1 cellular context compared by ENCODE assay signal in the genomic region with DNA sequence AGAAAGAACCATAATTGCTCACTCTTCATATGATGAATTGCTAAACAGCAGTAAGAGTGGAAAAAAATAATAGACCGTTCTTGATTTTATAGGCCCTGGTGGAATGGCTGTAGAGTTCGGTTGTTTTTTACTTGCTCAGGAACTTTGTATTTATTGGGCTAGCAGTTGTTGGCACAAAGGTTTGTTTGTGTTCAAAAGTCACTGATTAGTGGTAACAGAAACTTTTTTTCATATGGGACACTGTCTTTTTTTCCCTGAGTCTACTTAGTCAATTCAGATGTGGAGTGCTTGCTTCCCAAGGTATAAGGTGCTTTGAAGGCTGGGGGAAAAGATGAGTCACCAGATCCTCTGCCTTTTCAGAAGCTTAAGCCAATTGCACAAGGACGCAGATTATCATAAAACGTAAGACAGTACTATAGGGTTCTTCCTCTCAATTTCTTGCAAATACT.
TF ChIP-seq lines count a peak whose summit lies in the region.

No MANE protein-coding gene starts in this region.

TF ChIP-seq in HEK293, 187 proteins besides CTCF, POLR2A, EP300 and RAD21 (continued from another document):
- TF ChIP-seq, protein P1, sequence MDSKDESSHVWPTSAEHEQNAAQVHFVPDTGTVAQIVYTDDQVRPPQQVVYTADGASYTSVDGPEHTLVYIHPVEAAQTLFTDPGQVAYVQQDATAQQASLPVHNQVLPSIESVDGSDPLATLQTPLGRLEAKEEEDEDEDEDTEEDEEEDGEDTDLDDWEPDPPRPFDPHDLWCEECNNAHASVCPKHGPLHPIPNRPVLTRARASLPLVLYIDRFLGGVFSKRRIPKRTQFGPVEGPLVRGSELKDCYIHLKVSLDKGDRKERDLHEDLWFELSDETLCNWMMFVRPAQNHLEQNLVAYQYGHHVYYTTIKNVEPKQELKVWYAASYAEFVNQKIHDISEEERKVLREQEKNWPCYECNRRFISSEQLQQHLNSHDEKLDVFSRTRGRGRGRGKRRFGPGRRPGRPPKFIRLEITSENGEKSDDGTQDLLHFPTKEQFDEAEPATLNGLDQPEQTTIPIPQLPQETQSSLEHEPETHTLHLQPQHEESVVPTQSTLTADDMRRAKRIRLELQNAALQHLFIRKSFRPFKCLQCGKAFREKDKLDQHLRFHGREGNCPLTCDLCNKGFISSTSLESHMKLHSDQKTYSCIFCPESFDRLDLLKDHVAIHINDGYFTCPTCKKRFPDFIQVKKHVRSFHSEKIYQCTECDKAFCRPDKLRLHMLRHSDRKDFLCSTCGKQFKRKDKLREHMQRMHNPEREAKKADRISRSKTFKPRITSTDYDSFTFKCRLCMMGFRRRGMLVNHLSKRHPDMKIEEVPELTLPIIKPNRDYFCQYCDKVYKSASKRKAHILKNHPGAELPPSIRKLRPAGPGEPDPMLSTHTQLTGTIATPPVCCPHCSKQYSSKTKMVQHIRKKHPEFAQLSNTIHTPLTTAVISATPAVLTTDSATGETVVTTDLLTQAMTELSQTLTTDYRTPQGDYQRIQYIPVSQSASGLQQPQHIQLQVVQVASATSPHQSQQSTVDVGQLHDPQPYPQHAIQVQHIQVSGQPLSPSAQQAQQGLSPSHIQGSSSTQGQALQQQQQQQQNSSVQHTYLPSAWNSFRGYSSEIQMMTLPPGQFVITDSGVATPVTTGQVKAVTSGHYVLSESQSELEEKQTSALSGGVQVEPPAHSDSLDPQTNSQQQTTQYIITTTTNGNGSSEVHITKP (tag by site-specific recombination; IDR thresholded peaks at IDR 0.05), result 0 out of 2 replicates have a peak, but pooled peaks have one; percentile 22
- TF ChIP-seq ZNF777 (tag by site-specific recombination; IDR thresholded peaks at IDR 0.05; ENCODE audit: borderline replicate concordance), result no peak
- TF ChIP-seq, protein P2, sequence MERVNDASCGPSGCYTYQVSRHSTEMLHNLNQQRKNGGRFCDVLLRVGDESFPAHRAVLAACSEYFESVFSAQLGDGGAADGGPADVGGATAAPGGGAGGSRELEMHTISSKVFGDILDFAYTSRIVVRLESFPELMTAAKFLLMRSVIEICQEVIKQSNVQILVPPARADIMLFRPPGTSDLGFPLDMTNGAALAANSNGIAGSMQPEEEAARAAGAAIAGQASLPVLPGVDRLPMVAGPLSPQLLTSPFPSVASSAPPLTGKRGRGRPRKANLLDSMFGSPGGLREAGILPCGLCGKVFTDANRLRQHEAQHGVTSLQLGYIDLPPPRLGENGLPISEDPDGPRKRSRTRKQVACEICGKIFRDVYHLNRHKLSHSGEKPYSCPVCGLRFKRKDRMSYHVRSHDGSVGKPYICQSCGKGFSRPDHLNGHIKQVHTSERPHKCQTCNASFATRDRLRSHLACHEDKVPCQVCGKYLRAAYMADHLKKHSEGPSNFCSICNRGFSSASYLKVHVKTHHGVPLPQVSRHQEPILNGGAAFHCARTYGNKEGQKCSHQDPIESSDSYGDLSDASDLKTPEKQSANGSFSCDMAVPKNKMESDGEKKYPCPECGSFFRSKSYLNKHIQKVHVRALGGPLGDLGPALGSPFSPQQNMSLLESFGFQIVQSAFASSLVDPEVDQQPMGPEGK (tag by site-specific recombination; IDR thresholded peaks at IDR 0.05), result no peak
- no peak for TF ChIP-seq ZFP69B (tag by site-specific recombination; IDR thresholded peaks at IDR 0.05)
- no peak for TF ChIP-seq ZNF138 (tag by site-specific recombination; IDR thresholded peaks at IDR 0.05; ENCODE audit: borderline replicate concordance)
- TF ChIP-seq, protein P3, sequence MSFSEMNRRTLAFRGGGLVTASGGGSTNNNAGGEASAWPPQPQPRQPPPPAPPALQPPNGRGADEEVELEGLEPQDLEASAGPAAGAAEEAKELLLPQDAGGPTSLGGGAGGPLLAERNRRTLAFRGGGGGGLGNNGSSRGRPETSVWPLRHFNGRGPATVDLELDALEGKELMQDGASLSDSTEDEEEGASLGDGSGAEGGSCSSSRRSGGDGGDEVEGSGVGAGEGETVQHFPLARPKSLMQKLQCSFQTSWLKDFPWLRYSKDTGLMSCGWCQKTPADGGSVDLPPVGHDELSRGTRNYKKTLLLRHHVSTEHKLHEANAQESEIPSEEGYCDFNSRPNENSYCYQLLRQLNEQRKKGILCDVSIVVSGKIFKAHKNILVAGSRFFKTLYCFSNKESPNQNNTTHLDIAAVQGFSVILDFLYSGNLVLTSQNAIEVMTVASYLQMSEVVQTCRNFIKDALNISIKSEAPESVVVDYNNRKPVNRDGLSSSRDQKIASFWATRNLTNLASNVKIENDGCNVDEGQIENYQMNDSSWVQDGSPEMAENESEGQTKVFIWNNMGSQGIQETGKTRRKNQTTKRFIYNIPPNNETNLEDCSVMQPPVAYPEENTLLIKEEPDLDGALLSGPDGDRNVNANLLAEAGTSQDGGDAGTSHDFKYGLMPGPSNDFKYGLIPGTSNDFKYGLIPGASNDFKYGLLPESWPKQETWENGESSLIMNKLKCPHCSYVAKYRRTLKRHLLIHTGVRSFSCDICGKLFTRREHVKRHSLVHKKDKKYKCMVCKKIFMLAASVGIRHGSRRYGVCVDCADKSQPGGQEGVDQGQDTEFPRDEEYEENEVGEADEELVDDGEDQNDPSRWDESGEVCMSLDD (tag by site-specific recombination; IDR thresholded peaks at IDR 0.05), result no peak
- TF ChIP-seq ZNF133 (tag by site-specific recombination; IDR thresholded peaks at IDR 0.05), result no peak
- TF ChIP-seq, protein P4, sequence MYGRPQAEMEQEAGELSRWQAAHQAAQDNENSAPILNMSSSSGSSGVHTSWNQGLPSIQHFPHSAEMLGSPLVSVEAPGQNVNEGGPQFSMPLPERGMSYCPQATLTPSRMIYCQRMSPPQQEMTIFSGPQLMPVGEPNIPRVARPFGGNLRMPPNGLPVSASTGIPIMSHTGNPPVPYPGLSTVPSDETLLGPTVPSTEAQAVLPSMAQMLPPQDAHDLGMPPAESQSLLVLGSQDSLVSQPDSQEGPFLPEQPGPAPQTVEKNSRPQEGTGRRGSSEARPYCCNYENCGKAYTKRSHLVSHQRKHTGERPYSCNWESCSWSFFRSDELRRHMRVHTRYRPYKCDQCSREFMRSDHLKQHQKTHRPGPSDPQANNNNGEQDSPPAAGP (tag by site-specific recombination; IDR thresholded peaks at IDR 0.05), result no peak
- TF ChIP-seq ZNF223 (tag by site-specific recombination; IDR thresholded peaks at IDR 0.05), result no peak
- TF ChIP-seq BCL11A (tag by site-specific recombination; IDR thresholded peaks at IDR 0.05; ENCODE audit: low read depth), result no peak
- no peak for TF ChIP-seq ZNF521 (tag by site-specific recombination; IDR thresholded peaks at IDR 0.05)
- TF ChIP-seq, protein P5, sequence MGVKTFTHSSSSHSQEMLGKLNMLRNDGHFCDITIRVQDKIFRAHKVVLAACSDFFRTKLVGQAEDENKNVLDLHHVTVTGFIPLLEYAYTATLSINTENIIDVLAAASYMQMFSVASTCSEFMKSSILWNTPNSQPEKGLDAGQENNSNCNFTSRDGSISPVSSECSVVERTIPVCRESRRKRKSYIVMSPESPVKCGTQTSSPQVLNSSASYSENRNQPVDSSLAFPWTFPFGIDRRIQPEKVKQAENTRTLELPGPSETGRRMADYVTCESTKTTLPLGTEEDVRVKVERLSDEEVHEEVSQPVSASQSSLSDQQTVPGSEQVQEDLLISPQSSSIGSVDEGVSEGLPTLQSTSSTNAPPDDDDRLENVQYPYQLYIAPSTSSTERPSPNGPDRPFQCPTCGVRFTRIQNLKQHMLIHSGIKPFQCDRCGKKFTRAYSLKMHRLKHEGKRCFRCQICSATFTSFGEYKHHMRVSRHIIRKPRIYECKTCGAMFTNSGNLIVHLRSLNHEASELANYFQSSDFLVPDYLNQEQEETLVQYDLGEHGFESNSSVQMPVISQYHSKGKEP (tag by site-specific recombination; IDR thresholded peaks at IDR 0.05), result no peak
- TF ChIP-seq SP3 (tag by site-specific recombination; IDR thresholded peaks at IDR 0.05), result peak; percentile 45
- no peak for TF ChIP-seq ZSCAN30 (tag by site-specific recombination; IDR thresholded peaks at IDR 0.05)
